Comparison of ENCODE assay signal across 1 cellular context in genomic region chr11:93197383-93198220, GRCh38.
TF ChIP-seq lines count a peak whose summit lies in the region.

TSS of gene SLC36A4 (minus strand) at chr11:93197991. CDS start at chr11:93197832, 159 bp downstream.

TF ChIP-seq in HepG2, 621 proteins besides CTCF, POLR2A, EP300 and RAD21 (continued from another document and continues in another):
- TF ChIP-seq ZNF543 (CRISPR knock-in tag; IDR thresholded peaks at IDR 0.05): peak; percentile 74; the same call in 1 of the 2 replicates
- peak; percentile 92 for TF ChIP-seq RBFOX2 (IDR thresholded peaks at IDR 0.05; ENCODE audit: low read depth, low read length)
- TF ChIP-seq CCAR2 (optimal IDR thresholded peaks at IDR 0.05; ENCODE audit: low read depth, low read length): no peak
- no peak for TF ChIP-seq CEBPZ (IDR thresholded peaks at IDR 0.05; ENCODE audit: low read length)
- 0 out of 2 replicates have a peak, but pooled peaks have one; percentile 82 for TF ChIP-seq ZFYVE20 (CRISPR knock-in tag; IDR thresholded peaks at IDR 0.05; ENCODE audit: borderline replicate concordance, low read depth)
- no peak for TF ChIP-seq HMG20A (CRISPR knock-in tag; IDR thresholded peaks at IDR 0.05; ENCODE audit: borderline replicate concordance)
- peak; percentile 42 for TF ChIP-seq ISL2 (CRISPR knock-in tag; IDR thresholded peaks at IDR 0.05)
- TF ChIP-seq ESRRA (CRISPR knock-in tag; IDR thresholded peaks at IDR 0.05; ENCODE audit: low read depth): 0 out of 2 replicates have a peak, but pooled peaks have one; percentile 17
- peak; percentile 85; the same call in 1 of the 2 replicates for TF ChIP-seq ZNF224 (CRISPR knock-in tag; IDR thresholded peaks at IDR 0.05)
- TF ChIP-seq SAFB2 (CRISPR knock-in tag; IDR thresholded peaks at IDR 0.05; ENCODE audit: borderline replicate concordance, low read depth): peak; percentile 87; the same call in 1 of the 2 replicates
- 0 out of 2 replicates have a peak, but pooled peaks have one; percentile 20 for TF ChIP-seq CBFB (CRISPR knock-in tag; IDR thresholded peaks at IDR 0.05)
- TF ChIP-seq ZC3H4 (CRISPR knock-in tag; IDR thresholded peaks at IDR 0.05; ENCODE audit: borderline replicate concordance): no peak
- no peak for TF ChIP-seq PHF21A (CRISPR knock-in tag; IDR thresholded peaks at IDR 0.05)
- TF ChIP-seq TBP (CRISPR knock-in tag; IDR thresholded peaks at IDR 0.05): no peak
- TF ChIP-seq ARNT (IDR thresholded peaks at IDR 0.05): no peak
- TF ChIP-seq HINFP (CRISPR knock-in tag; IDR thresholded peaks at IDR 0.05; ENCODE audit: low read depth): no peak
- TF ChIP-seq ZNF704 (CRISPR knock-in tag; IDR thresholded peaks at IDR 0.05; ENCODE audit: borderline replicate concordance): peak; percentile 57; the same call in 1 of the 2 replicates
- no peak for TF ChIP-seq ZNF512B (CRISPR knock-in tag; IDR thresholded peaks at IDR 0.05; ENCODE audit: borderline replicate concordance)
- TF ChIP-seq KLF6 (CRISPR knock-in tag; IDR thresholded peaks at IDR 0.05): peak; percentile 76
- TF ChIP-seq MAFG (CRISPR knock-in tag; IDR thresholded peaks at IDR 0.05): peak; percentile 56; the same call in 1 of the 2 replicates
- no peak for TF ChIP-seq NR2F2 (IDR thresholded peaks at IDR 0.05; ENCODE audit: borderline replicate concordance, low read depth)
- TF ChIP-seq FOXO4 (CRISPR knock-in tag; conservative IDR thresholded peaks at IDR 0.05): no peak
- no peak for TF ChIP-seq CENPBD1 (CRISPR knock-in tag; IDR thresholded peaks at IDR 0.05; ENCODE audit: borderline replicate concordance, low read depth)
- TF ChIP-seq HOMEZ (CRISPR knock-in tag; IDR thresholded peaks at IDR 0.05; ENCODE audit: low read depth): no peak; the same call in 1 of the 2 replicates
- peak; percentile 72; the same call in 1 of the 2 replicates for TF ChIP-seq ZNF670 (CRISPR knock-in tag; IDR thresholded peaks at IDR 0.05; ENCODE audit: borderline replicate concordance)
- TF ChIP-seq NFRKB (IDR thresholded peaks at IDR 0.05): no peak
- no peak for TF ChIP-seq CENPX (CRISPR knock-in tag; IDR thresholded peaks at IDR 0.05)
- peak; percentile 47; the same call in 1 of the 2 replicates for TF ChIP-seq ZNF276 (CRISPR knock-in tag; IDR thresholded peaks at IDR 0.05; ENCODE audit: low read depth)
- TF ChIP-seq HOXA5 (CRISPR knock-in tag; IDR thresholded peaks at IDR 0.05): peak; percentile 11; the same call in 1 of the 2 replicates
- TF ChIP-seq ZSCAN20 (CRISPR knock-in tag; IDR thresholded peaks at IDR 0.05; ENCODE audit: borderline replicate concordance): 0 out of 2 replicates have a peak, but pooled peaks have one; percentile 61
- TF ChIP-seq DDIT3 (CRISPR knock-in tag; IDR thresholded peaks at IDR 0.05): no peak
- TF ChIP-seq SOX6 (IDR thresholded peaks at IDR 0.05): no peak
- peak; percentile 53; the same call in 1 of the 2 replicates for TF ChIP-seq SOX6 (CRISPR knock-in tag; IDR thresholded peaks at IDR 0.05)
- peak; percentile 96 for TF ChIP-seq DZIP1 (CRISPR knock-in tag; IDR thresholded peaks at IDR 0.05)
- TF ChIP-seq E2F1 (CRISPR knock-in tag; IDR thresholded peaks at IDR 0.05): peak; percentile 44; the same call in 1 of the 2 replicates
- TF ChIP-seq MIER2 (CRISPR knock-in tag; IDR thresholded peaks at IDR 0.05): no peak
- peak; percentile 74; the same call in 1 of the 2 replicates for TF ChIP-seq ZNF703 (CRISPR knock-in tag; IDR thresholded peaks at IDR 0.05; ENCODE audit: borderline replicate concordance)
- 0 out of 2 replicates have a peak, but pooled peaks have one; percentile 43 for TF ChIP-seq TSC22D2 (CRISPR knock-in tag; IDR thresholded peaks at IDR 0.05; ENCODE audit: borderline replicate concordance)
- TF ChIP-seq ZNF44 (CRISPR knock-in tag; IDR thresholded peaks at IDR 0.05): 0 out of 2 replicates have a peak, but pooled peaks have one; percentile 59
